In the genomic region with DNA sequence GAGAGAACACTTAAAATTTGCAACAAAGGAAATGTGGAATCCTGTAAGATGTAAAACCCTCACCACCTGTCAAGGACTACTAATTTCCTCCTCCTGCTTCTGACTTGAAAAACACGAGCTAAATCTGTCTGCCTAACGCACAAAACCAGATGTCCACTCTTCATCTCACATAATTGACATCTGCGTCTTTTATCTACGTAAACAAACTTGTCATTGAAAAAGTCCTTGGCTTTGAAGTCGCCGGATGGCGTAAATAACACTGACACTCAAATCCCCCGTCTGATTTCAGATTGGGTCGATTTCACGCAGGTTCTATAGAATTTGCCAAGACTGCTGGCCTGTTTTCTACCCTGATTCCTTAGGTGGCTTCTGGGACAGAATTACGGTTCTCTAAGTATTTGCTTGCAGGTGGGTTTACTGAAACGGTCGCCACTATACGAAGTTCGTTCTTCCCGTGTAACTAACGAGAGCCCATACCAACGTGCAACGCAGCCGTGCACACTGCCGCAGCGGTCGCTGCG, we compare ENCODE assay signal across 8 cellular contexts. TPM values are rescaled to one million over a fixed set of nuclear protein-coding genes. Genes with fewer than 3 reads are reported as not detected.
DNase-seq lines count a peak whose midpoint lies in the region; ATAC-seq and TF ChIP-seq lines count a peak whose summit lies in the region.

No MANE protein-coding gene starts in this region.

- ATAC-seq in HG02623 (IDR thresholded peaks at IDR 0.05; ENCODE audit: unreplicated experiment) (peak; percentile 8), mucosa of descending colon (peak; percentile 1)

- peak; percentile 37 for DNase-seq in NCI-H146 (lab: John Stamatoyannopoulos, UW)
- DNase-seq in NCI-H146 treated with DMSO at 0.1 percent for 48 hours (lab: John Stamatoyannopoulos, UW; ENCODE audit: unreplicated experiment) = no peak
- DNase-seq in NCI-H82 (lab: John Stamatoyannopoulos, UW) = peak; percentile 94
- no peak for DNase-seq in coronary artery (ENCODE audit: low spot score)
- DNase-seq in mucosa of descending colon = peak in 1 of 3 donors; percentile 54
- DNase-seq in SHP77 (lab: John Stamatoyannopoulos, UW) = no peak
- no peak for DNase-seq in HEK293T (ENCODE audit: extremely low spot score)

- H3K27ac ChIP-seq in coronary artery = peak overlapping the region; percentile 94 to 98

- peaks cover 14% of the 10 kb centered on the region for H3K4me1 ChIP-seq in mucosa of descending colon (ENCODE audit: low read depth)

- POLR2A ChIA-PET in HEK293T (lab: Yijun Ruan, JAX) = interaction anchor here (0.5 to 6.2 kb wide), 12 partner anchors 8 to 190 kb away, joined by 3 to 52 read pairs (median 4); a partner anchor contains a TSS

- H3K36me3 ChIP-seq in mucosa of descending colon (ENCODE audit: low read depth) = no peaks in the 10 kb centered on the region

- H3K4me3 ChIP-seq in coronary artery (peak overlapping the region; percentile 98), mucosa of descending colon (peak overlapping the region; percentile 76)

- CTCF ChIA-PET in HEK293T (lab: Yijun Ruan, JAX) = no interaction called here

- TF ChIP-seq CTCF in coronary artery (IDR thresholded peaks at IDR 0.05) = no peak
- no peak for TF ChIP-seq CTCF in mucosa of descending colon (IDR thresholded peaks at IDR 0.05)

- H3K9me3 ChIP-seq in mucosa of descending colon = no peaks in the 10 kb centered on the region

- intact Hi-C loops in mucosa of descending colon (cut with DNase I, micrococcal nuclease) = no loop called here

TF ChIP-seq in HEK293T, 16 proteins besides CTCF, POLR2A, EP300 and RAD21:
- TF ChIP-seq SP1 (IDR thresholded peaks at IDR 0.05) = no peak
- no peak for TF ChIP-seq L3MBTL2 (conservative IDR thresholded peaks at IDR 0.05)
- TF ChIP-seq SUZ12 (IDR thresholded peaks at IDR 0.05) = no peak
- TF ChIP-seq HDGF (IDR thresholded peaks at IDR 0.05; ENCODE audit: borderline replicate concordance) = no peak
- TF ChIP-seq FOXK2 (IDR thresholded peaks at IDR 0.05) = no peak
- TF ChIP-seq, protein P1, sequence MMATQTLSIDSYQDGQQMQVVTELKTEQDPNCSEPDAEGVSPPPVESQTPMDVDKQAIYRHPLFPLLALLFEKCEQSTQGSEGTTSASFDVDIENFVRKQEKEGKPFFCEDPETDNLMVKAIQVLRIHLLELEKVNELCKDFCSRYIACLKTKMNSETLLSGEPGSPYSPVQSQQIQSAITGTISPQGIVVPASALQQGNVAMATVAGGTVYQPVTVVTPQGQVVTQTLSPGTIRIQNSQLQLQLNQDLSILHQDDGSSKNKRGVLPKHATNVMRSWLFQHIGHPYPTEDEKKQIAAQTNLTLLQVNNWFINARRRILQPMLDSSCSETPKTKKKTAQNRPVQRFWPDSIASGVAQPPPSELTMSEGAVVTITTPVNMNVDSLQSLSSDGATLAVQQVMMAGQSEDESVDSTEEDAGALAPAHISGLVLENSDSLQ (IDR thresholded peaks at IDR 0.05) = no peak; the same call in 1 of the 2 replicates
- TF ChIP-seq ZNF384 (IDR thresholded peaks at IDR 0.05) = no peak
- TF ChIP-seq TARDBP (IDR thresholded peaks at IDR 0.05) = no peak
- TF ChIP-seq FOXA1 (IDR thresholded peaks at IDR 0.05) = no peak
- TF ChIP-seq NFRKB (IDR thresholded peaks at IDR 0.05) = no peak

RNA-seq across cellular contexts. Expression of a gene that starts 0.5 kb away (rescaled TPM):
- 10 to 100 TPM; 17.6 to 26.9 (median 26.4) TPM for total RNA-seq in mucosa of descending colon

RNA-seq across cellular contexts. Expression of a gene that starts 15.2 kb away (rescaled TPM):
- 100 to 1,000 TPM in 1 of 3 donors, 10 to 100 TPM in 2; 79.0 to 106 (median 84.8) TPM for total RNA-seq in mucosa of descending colon

RNA-seq across cellular contexts. Expression of a gene that starts 15.7 kb away (rescaled TPM):
- total RNA-seq in mucosa of descending colon = 100 to 1,000 TPM; 162 to 219 (median 172) TPM

Comparison
In these comparisons a context has a peak if more than half of its experiments do, and no peak if none do; other contexts are left out.
1. DNase-seq: peak in NCI-H146 (single experiment) and NCI-H82 (single experiment); none in NCI-H146 treated with DMSO at 0.1 percent for 48 hours (single experiment), coronary artery (single experiment), SHP77 (0 of 2) and HEK293T (single experiment).